ENCODE assay signal across 9 cellular contexts in genomic region chr1:155241851-155242264, GRCh38. TPM values are rescaled to one million over a fixed set of nuclear protein-coding genes. Genes with fewer than 3 reads are reported as not detected.
DNase-seq lines count a peak whose midpoint lies in the region; ATAC-seq and TF ChIP-seq lines count a peak whose summit lies in the region.
"Had no signal": no experiment of that assay in that cellular context is flagged by ENCODE, and none has a peak within 500 bp of the region (broad histone marks: within the 10 kb centered on the region; RNA-seq: fewer than 3 reads in every experiment).

No MANE protein-coding gene starts in this region.

- peak overlapping the region; percentile 85 for H3K4me3 Mint-ChIP-seq in activated naive CD8-positive, alpha-beta T cell treated with anti-CD3 and anti-CD28 coated beads, Interleukin-2, amount 10 ng/mL, durations not matched to agents 7 days and 5 days

- peak; percentile 79 for DNase-seq in GF-D8 (lab: John Stamatoyannopoulos, UW)
- peak; percentile 76 for DNase-seq in NOMO-1 treated with dmso at 0.1 percent for 144 hours (lab: John Stamatoyannopoulos, UW; ENCODE audit: unreplicated experiment)
- no peak for DNase-seq in activated naive CD8-positive, alpha-beta T cell treated with anti-CD3 and anti-CD28 coated beads, Interleukin-2, amount 10 ng/mL, durations not matched to agents 7 days and 5 days
- DNase-seq in psoas muscle, result no peak
- no peak for DNase-seq in mucosa of gallbladder (ENCODE audit: low spot score)
- DNase-seq in NCI-H1930 (lab: John Stamatoyannopoulos, UW), result no peak
- no peak for DNase-seq in DMS79 (lab: John Stamatoyannopoulos, UW)

- H3K79me2 ChIP-seq in neural cell (replicated peaks; ENCODE audit: insufficient read depth, low read length), result no peaks in the 10 kb centered on the region

- H3K27me3 ChIP-seq in neural cell (ENCODE audit: insufficient read depth, low read depth, low read length) (no peaks in the 10 kb centered on the region), psoas muscle (ENCODE audit: insufficient read depth in 3 of 3, low read length in 2 of 3) (no peaks in the 10 kb centered on the region)

- H4K20me1 ChIP-seq in neural cell (ENCODE audit: insufficient read depth), result no peaks in the 10 kb centered on the region

- POLR2A ChIA-PET in activated naive CD8-positive, alpha-beta T cell treated with anti-CD3 and anti-CD28 coated beads, Interleukin-2, amount 10 ng/mL, durations not matched to agents 7 days and 5 days (lab: Charles Lee), result interaction anchor here (0.7 to 1.8 kb wide), 8 partner anchors 10 to 69 kb away, joined by 3 to 15 read pairs (median 4); partner anchors contain the start of genes CLK2, KRTCAP2 and MTX1

- no peak for TF ChIP-seq EP300 in neural cell (conservative IDR thresholded peaks at IDR 0.05; ENCODE audit: poor library complexity, severe bottlenecking)

- TF ChIP-seq CTCF in neural cell (IDR thresholded peaks at IDR 0.05; ENCODE audit: poor library complexity, severe bottlenecking) (no peak), psoas muscle (IDR thresholded peaks at IDR 0.05) (no peak)

- H3K4me3 ChIP-seq in neural cell (ENCODE audit: low read length) (no peak overlapping the region), psoas muscle (no peak overlapping the region)
- H3K4me3 ChIP-seq: lung had no signal

- H3K9ac ChIP-seq in neural cell (ENCODE audit: low read length), result no peak overlapping the region

- H3K36me3 ChIP-seq in neural cell (ENCODE audit: insufficient read depth, low read length) (no peaks in the 10 kb centered on the region), psoas muscle (ENCODE audit: insufficient read depth in 1 of 2, low read depth in 1 of 2) (peaks cover 2 to 12% of the 10 kb centered on the region in 2 donors)

- no peak for TF ChIP-seq RAD21 in neural cell (conservative IDR thresholded peaks at IDR 0.05)

- H3K36me3 Mint-ChIP-seq in activated naive CD8-positive, alpha-beta T cell treated with anti-CD3 and anti-CD28 coated beads, Interleukin-2, amount 10 ng/mL, durations not matched to agents 7 days and 5 days, result peaks cover 10% of the 10 kb centered on the region

- peaks cover 49% of the 10 kb centered on the region for H3K4me1 Mint-ChIP-seq in activated naive CD8-positive, alpha-beta T cell treated with anti-CD3 and anti-CD28 coated beads, Interleukin-2, amount 10 ng/mL, durations not matched to agents 7 days and 5 days

- H3K4me1 ChIP-seq in psoas muscle, result peaks cover 16% of the 10 kb centered on the region

- ATAC-seq in activated naive CD8-positive, alpha-beta T cell treated with anti-CD3 and anti-CD28 coated beads, Interleukin-2, amount 10 ng/mL, durations not matched to agents 7 days and 5 days (ENCODE audit: low read depth), result no peak
- no peak for ATAC-seq in psoas muscle

- H3K27ac ChIP-seq in neural cell (ENCODE audit: low read length) (peak overlapping the region; percentile 30), psoas muscle (no peak overlapping the region)

- intact Hi-C loops in psoas muscle (cut with DNase I), result no loop called here

- no peaks in the 10 kb centered on the region for H3K27me3 Mint-ChIP-seq in activated naive CD8-positive, alpha-beta T cell treated with anti-CD3 and anti-CD28 coated beads, Interleukin-2, amount 10 ng/mL, durations not matched to agents 7 days and 5 days

- no peaks in the 10 kb centered on the region for H3F3A ChIP-seq in neural cell (ENCODE audit: insufficient read depth, low read length, poor library complexity, severe bottlenecking)

- H3K9me3 Mint-ChIP-seq in activated naive CD8-positive, alpha-beta T cell treated with anti-CD3 and anti-CD28 coated beads, Interleukin-2, amount 10 ng/mL, durations not matched to agents 7 days and 5 days, result peaks cover 1% of the 10 kb centered on the region

- no peaks in the 10 kb centered on the region for H3K9me2 ChIP-seq in neural cell (ENCODE audit: insufficient read depth, low read length)

- H3K27ac Mint-ChIP-seq in activated naive CD8-positive, alpha-beta T cell treated with anti-CD3 and anti-CD28 coated beads, Interleukin-2, amount 10 ng/mL, durations not matched to agents 7 days and 5 days, result peak overlapping the region; percentile 95

- 59 to 67% (median 61%) methylated on average over 4 of the region's 4 CpGs for WGBS in psoas muscle, 3 donors

- no peaks in the 10 kb centered on the region for H3K9me3 ChIP-seq in neural cell (ENCODE audit: low read length)
- H3K9me3 ChIP-seq in psoas muscle, result no peaks in the 10 kb centered on the region

- H2AFZ ChIP-seq in neural cell (ENCODE audit: low read depth, low read length), result peak overlapping the region; percentile 4

- H3K4me2 ChIP-seq in neural cell (ENCODE audit: low read length), result no peak overlapping the region

TF ChIP-seq in neural cell, 6 proteins besides CTCF, POLR2A, EP300 and RAD21:
- TF ChIP-seq POLR2AphosphoS5 (IDR thresholded peaks at IDR 0.05), result no peak
- TF ChIP-seq TAF1 (IDR thresholded peaks at IDR 0.05; ENCODE audit: low read depth), result no peak
- no peak for TF ChIP-seq EZH2 (IDR thresholded peaks at IDR 0.05; ENCODE audit: borderline replicate concordance, insufficient read depth, low read length, poor library complexity, severe bottlenecking)
TF ChIP-seq in neural cell: peak in this region for 0.

RNA-seq across cellular contexts. Expression of gene ENTREP3, which starts 13.4 kb away (rescaled TPM):
- total RNA-seq in activated naive CD8-positive, alpha-beta T cell treated with anti-CD3 and anti-CD28 coated beads, Interleukin-2, amount 10 ng/mL, durations not matched to agents 7 days and 5 days, result 10 to 100 TPM; 26.0 to 29.4 TPM
- 9.8 and 11.1 TPM in 2 replicates for polyA plus RNA-seq in neural cell
- polyA minus RNA-seq in neural cell, result 8.0 and 8.6 TPM in 2 replicates
- 10 to 100 TPM; 20.6 to 28.8 (median 23.8) TPM for total RNA-seq in psoas muscle
- 10 to 100 TPM; 17.6 to 61.3 (median 21.2) TPM for polyA plus RNA-seq in psoas muscle
- 49.0 TPM for total RNA-seq in mucosa of gallbladder

RNA-seq across cellular contexts. Expression of gene SCAMP3, which starts 20.3 kb away (rescaled TPM):
- total RNA-seq in activated naive CD8-positive, alpha-beta T cell treated with anti-CD3 and anti-CD28 coated beads, Interleukin-2, amount 10 ng/mL, durations not matched to agents 7 days and 5 days, result 10 to 100 TPM; 81.7 to 84.2 TPM
- polyA plus RNA-seq in neural cell (34.6 and 50.0 TPM in 2 replicates), psoas muscle (100 to 1,000 TPM in 2 of 3 donors, 10 to 100 TPM in 1; 75.0 to 159 (median 108) TPM)
- 26.3 and 29.4 TPM in 2 replicates for polyA minus RNA-seq in neural cell
- total RNA-seq in psoas muscle (10 to 100 TPM; 49.5 to 70.7 (median 57.2) TPM), mucosa of gallbladder (68.6 TPM)

RNA-seq across cellular contexts. Expression of gene CLK2, which starts 31.4 kb away (rescaled TPM):
- total RNA-seq in activated naive CD8-positive, alpha-beta T cell treated with anti-CD3 and anti-CD28 coated beads, Interleukin-2, amount 10 ng/mL, durations not matched to agents 7 days and 5 days, result 100 to 1,000 TPM; 110 to 112 TPM
- 44.4 and 57.7 TPM in 2 replicates for polyA plus RNA-seq in neural cell
- 35.1 and 39.0 TPM in 2 replicates for polyA minus RNA-seq in neural cell
- 10 to 100 TPM; 11.7 to 28.5 (median 22.7) TPM for total RNA-seq in psoas muscle
- polyA plus RNA-seq in psoas muscle, result 10 to 100 TPM; 15.2 to 20.9 (median 15.3) TPM
- 73.7 TPM for total RNA-seq in mucosa of gallbladder

RNA-seq across cellular contexts. Expression of gene MTX1, which starts 33.4 kb away (rescaled TPM):
- 10 to 100 TPM; 31.5 to 31.7 TPM for total RNA-seq in activated naive CD8-positive, alpha-beta T cell treated with anti-CD3 and anti-CD28 coated beads, Interleukin-2, amount 10 ng/mL, durations not matched to agents 7 days and 5 days
- polyA plus RNA-seq in neural cell, result 48.0 and 55.0 TPM in 2 replicates
- 19.6 and 23.1 TPM in 2 replicates for polyA minus RNA-seq in neural cell
- 10 to 100 TPM in 3 of 4 donors, 1 to 10 TPM in 1; 8.1 to 17.7 (median 14.0) TPM for total RNA-seq in psoas muscle
- polyA plus RNA-seq in psoas muscle, result 10 to 100 TPM; 25.8 to 47.1 (median 27.4) TPM
- 31.3 TPM for total RNA-seq in mucosa of gallbladder

RNA-seq across cellular contexts. Expression of gene THBS3, which starts 34.2 kb away (rescaled TPM):
- 10 to 100 TPM; 25.1 to 26.3 TPM for total RNA-seq in activated naive CD8-positive, alpha-beta T cell treated with anti-CD3 and anti-CD28 coated beads, Interleukin-2, amount 10 ng/mL, durations not matched to agents 7 days and 5 days
- polyA plus RNA-seq in neural cell, result 99.6 and 126 TPM in 2 replicates
- polyA minus RNA-seq in neural cell, result 55.0 and 58.9 TPM in 2 replicates
- total RNA-seq in psoas muscle, result 1 to 10 TPM; 3.1 to 8.1 (median 4.5) TPM
- 1 to 10 TPM; 2.8 to 3.5 (median 2.8) TPM for polyA plus RNA-seq in psoas muscle
- 43.1 TPM for total RNA-seq in mucosa of gallbladder

Comparison
In these comparisons a context has a peak if more than half of its experiments do, and no peak if none do; other contexts are left out.
1. DNase-seq: peak in GF-D8 (single experiment) and NOMO-1 treated with dmso at 0.1 percent for 144 hours (single experiment); none in activated naive CD8-positive, alpha-beta T cell treated with anti-CD3 and anti-CD28 coated beads, Interleukin-2, amount 10 ng/mL, durations not matched to agents 7 days and 5 days (single experiment), psoas muscle (0 of 2), mucosa of gallbladder (single experiment), NCI-H1930 (0 of 2) and DMS79 (single experiment).